26 cellular contexts compared by ENCODE assay signal in the genomic region with DNA sequence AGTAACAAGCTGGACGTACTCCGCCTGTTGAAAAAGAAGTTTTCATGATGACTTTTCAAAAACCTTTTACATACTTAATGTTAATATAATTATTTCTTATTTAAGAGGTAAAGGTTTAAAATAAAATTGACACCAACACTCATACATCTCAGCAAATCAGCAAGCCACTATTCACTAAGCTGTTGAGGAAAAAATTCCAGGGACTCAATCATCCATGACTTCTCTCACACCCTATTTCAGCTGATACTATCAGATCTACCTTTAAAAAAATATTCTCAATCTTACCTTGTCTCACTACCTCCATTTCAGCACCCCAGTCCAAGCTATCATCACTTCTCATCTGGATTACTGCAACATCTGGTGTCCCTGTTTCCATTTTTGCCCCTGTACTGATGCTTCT.
"Had no signal": no experiment of that assay in that cellular context is flagged by ENCODE, and none has a peak within 500 bp of the region (broad histone marks: within the 10 kb centered on the region; RNA-seq: fewer than 3 reads in every experiment).

No MANE protein-coding gene starts in this region.

- H3K27ac ChIP-seq: colonic mucosa, esophagus muscularis mucosa, foreskin keratinocyte, gastroesophageal sphincter, heart right ventricle, lower lobe of right lung, neutrophil, pancreas, right atrium auricular region, sigmoid colon, testis, tibial artery, upper lobe of left lung had no signal

- ATAC-seq: foreskin keratinocyte; gastroesophageal sphincter; heart right ventricle; left colon; left ventricle myocardium superior; lower lobe of right lung; natural killer cell; pancreas; stimulated activated memory B cell treated with anti-CD40 and anti-IgM and Interleukin-4, amounts not matched to agents 10 μg/mL and 1 μg/mL and 100 μg/mL, for 72 hours; stimulated activated naive CD8-positive, alpha-beta T cell treated with anti-CD3 and anti-CD28 coated beads, Interleukin-15, Interleukin-2, amounts not matched to agents 100 U/mL and 50 U/mL, for 24 hours had no signal

- H3K4me1 ChIP-seq: colonic mucosa, esophagus muscularis mucosa, foreskin keratinocyte, gastroesophageal sphincter, heart right ventricle, lower lobe of right lung, pancreas, right atrium auricular region, sigmoid colon, testis, tibial artery, upper lobe of left lung had no signal

- H3K27me3 ChIP-seq: colonic mucosa, esophagus muscularis mucosa, foreskin keratinocyte, gastroesophageal sphincter, heart right ventricle, neutrophil, pancreas, right atrium auricular region, sigmoid colon, testis, tibial artery, upper lobe of left lung had no signal

- H3K9me3 ChIP-seq: colonic mucosa, pancreas, testis had no signal

- H3K4me1 Mint-ChIP-seq: endodermal cell; natural killer cell; stimulated activated memory B cell treated with anti-CD40 and anti-IgM and Interleukin-4, amounts not matched to agents 10 μg/mL and 1 μg/mL and 100 μg/mL, for 72 hours had no signal

- H3K4me3 ChIP-seq: colonic mucosa, esophagus muscularis mucosa, gastroesophageal sphincter, heart right ventricle, lower lobe of right lung, pancreas, right atrium auricular region, sigmoid colon, testis, tibial artery, upper lobe of left lung had no signal

- H3K36me3 ChIP-seq: colonic mucosa, lower lobe of right lung, neutrophil, pancreas had no signal

- DNase-seq: colonic mucosa; effector CD8-positive, alpha-beta T cell; endodermal cell; foreskin keratinocyte; glutamatergic neuron; heart right ventricle; hippocampal formation; left colon; left ventricle myocardium superior; lower lobe of right lung; natural killer cell; pancreas; sigmoid colon; stimulated activated CD4-positive, alpha-beta T cell treated with anti-CD3 and anti-CD28 coated beads, Interleukin-4, amount 100 ng/mL, for 4 hours; stimulated activated naive CD8-positive, alpha-beta T cell treated with anti-CD3 and anti-CD28 coated beads, Interleukin-15, Interleukin-2, amounts not matched to agents 100 U/mL and 50 U/mL, for 24 hours; substantia nigra; testis; tibial artery; upper lobe of left lung had no signal

- H3K4me3 Mint-ChIP-seq: dendritic cell treated with granulocyte-macrophage colony-stimulating factor and Interleukin-4, amounts not matched to agents 40 ng/mL and 50 ng/mL, for 4 days; endodermal cell; natural killer cell; neural crest cell; stimulated activated memory B cell treated with anti-CD40 and anti-IgM and Interleukin-4, amounts not matched to agents 10 μg/mL and 1 μg/mL and 100 μg/mL, for 72 hours had no signal

- H3K27me3 Mint-ChIP-seq: dendritic cell treated with granulocyte-macrophage colony-stimulating factor and Interleukin-4, amounts not matched to agents 40 ng/mL and 50 ng/mL, for 4 days; stimulated activated memory B cell treated with anti-CD40 and anti-IgM and Interleukin-4, amounts not matched to agents 10 μg/mL and 1 μg/mL and 100 μg/mL, for 72 hours had no signal

- H3K27ac Mint-ChIP-seq: dendritic cell treated with granulocyte-macrophage colony-stimulating factor and Interleukin-4, amounts not matched to agents 40 ng/mL and 50 ng/mL, for 4 days; endodermal cell; natural killer cell; stimulated activated memory B cell treated with anti-CD40 and anti-IgM and Interleukin-4, amounts not matched to agents 10 μg/mL and 1 μg/mL and 100 μg/mL, for 72 hours had no signal
